Comparison of ENCODE assay signal across 18 cellular contexts in genomic region chr16:31190818-31191444, GRCh38. TPM values are rescaled to one million over a fixed set of nuclear protein-coding genes. Genes with fewer than 3 reads are reported as not detected.
DNase-seq lines count a peak whose midpoint lies in the region; ATAC-seq and TF ChIP-seq lines count a peak whose summit lies in the region.
"Had no signal": no experiment of that assay in that cellular context is flagged by ENCODE, and none has a peak within 500 bp of the region (broad histone marks: within the 10 kb centered on the region; RNA-seq: fewer than 3 reads in every experiment).

No MANE protein-coding gene starts in this region.

- no peak for DNase-seq in activated naive CD4-positive, alpha-beta T cell (lab: John Stamatoyannopoulos, UW)
- DNase-seq in T-helper 17 cell: no peak
- DNase-seq in endothelial cell (ENCODE audit: low spot score): no peak
- no peak for DNase-seq in SHP77 (lab: John Stamatoyannopoulos, UW)
- DNase-seq in left lobe of liver (ENCODE audit: low spot score): no peak
- DNase-seq in G401 (ENCODE audit: low spot score): no peak
- DNase-seq: esophagus squamous epithelium, Karpas-422, NCI-H1105 treated with DMSO at 0.1 percent for 48 hours, NCI-H526 treated with DMSO at 0.1 percent for 48 hours, ovary, SIG-M5, sigmoid colon had no signal

- H3K4me1 Mint-ChIP-seq in activated naive CD4-positive, alpha-beta T cell treated with anti-CD3 and anti-CD28 coated beads, Interleukin-2, amount 50 U/mL, for 24 hours: peaks cover 79% of the 10 kb centered on the region
- H3K4me1 Mint-ChIP-seq in T-helper 17 cell (peaks cover 63% of the 10 kb centered on the region), endothelial cell (ENCODE audit: unreplicated experiment) (peaks cover 55% of the 10 kb centered on the region)
- peaks cover 56% of the 10 kb centered on the region for H3K4me1 Mint-ChIP-seq in stimulated activated memory B cell treated with anti-CD40 and anti-IgM and Interleukin-4, amounts not matched to agents 10 μg/mL and 1 μg/mL and 100 μg/mL, for 72 hours

- in situ Hi-C loops in G401 (cut with HindIII; ENCODE audit: low sequenced_read_pairs): no loop called here

- ATAC-seq in T-helper 17 cell (no peak), left lobe of liver (no peak)
- ATAC-seq in stimulated activated memory B cell treated with anti-CD40 and anti-IgM and Interleukin-4, amounts not matched to agents 10 μg/mL and 1 μg/mL and 100 μg/mL, for 72 hours: no peak
- ATAC-seq: HCT116 had no signal

- H3K27me3 Mint-ChIP-seq in activated naive CD4-positive, alpha-beta T cell treated with anti-CD3 and anti-CD28 coated beads, Interleukin-2, amount 50 U/mL, for 24 hours: no peaks in the 10 kb centered on the region
- H3K27me3 Mint-ChIP-seq in T-helper 17 cell: no peaks in the 10 kb centered on the region
- H3K27me3 Mint-ChIP-seq in endothelial cell (ENCODE audit: unreplicated experiment): peaks cover 18% of the 10 kb centered on the region
- no peaks in the 10 kb centered on the region for H3K27me3 Mint-ChIP-seq in stimulated activated memory B cell treated with anti-CD40 and anti-IgM and Interleukin-4, amounts not matched to agents 10 μg/mL and 1 μg/mL and 100 μg/mL, for 72 hours

- TF ChIP-seq CTCF in endothelial cell (IDR thresholded peaks at IDR 0.05; ENCODE audit: unreplicated experiment): no peak

- no peaks in the 10 kb centered on the region for H3K9me3 ChIP-seq in T-helper 17 cell (ENCODE audit: control insufficient read depth, low read length, poor library complexity, severe bottlenecking)
- H3K9me3 ChIP-seq: breast epithelium, esophagus squamous epithelium, ovary, sigmoid colon had no signal

- H3K36me3 Mint-ChIP-seq in activated naive CD4-positive, alpha-beta T cell treated with anti-CD3 and anti-CD28 coated beads, Interleukin-2, amount 50 U/mL, for 24 hours: peaks cover 51% of the 10 kb centered on the region
- H3K36me3 Mint-ChIP-seq in T-helper 17 cell (ENCODE audit: low read depth) (peaks cover 21% of the 10 kb centered on the region), endothelial cell (ENCODE audit: low read depth, unreplicated experiment) (peaks cover 83% of the 10 kb centered on the region)
- H3K36me3 Mint-ChIP-seq in stimulated activated memory B cell treated with anti-CD40 and anti-IgM and Interleukin-4, amounts not matched to agents 10 μg/mL and 1 μg/mL and 100 μg/mL, for 72 hours: peaks cover 84% of the 10 kb centered on the region

- H3K9me3 Mint-ChIP-seq in activated naive CD4-positive, alpha-beta T cell treated with anti-CD3 and anti-CD28 coated beads, Interleukin-2, amount 50 U/mL, for 24 hours: no peaks in the 10 kb centered on the region
- no peaks in the 10 kb centered on the region for H3K9me3 Mint-ChIP-seq in endothelial cell (ENCODE audit: unreplicated experiment)
- H3K9me3 Mint-ChIP-seq in stimulated activated memory B cell treated with anti-CD40 and anti-IgM and Interleukin-4, amounts not matched to agents 10 μg/mL and 1 μg/mL and 100 μg/mL, for 72 hours: no peaks in the 10 kb centered on the region

- H3K27ac Mint-ChIP-seq in activated naive CD4-positive, alpha-beta T cell treated with anti-CD3 and anti-CD28 coated beads, Interleukin-2, amount 50 U/mL, for 24 hours: peak overlapping the region; percentile 85
- H3K27ac Mint-ChIP-seq in T-helper 17 cell: peak overlapping the region; percentile 99
- peak overlapping the region; percentile 92 for H3K27ac Mint-ChIP-seq in endothelial cell (ENCODE audit: unreplicated experiment)
- H3K27ac Mint-ChIP-seq in stimulated activated memory B cell treated with anti-CD40 and anti-IgM and Interleukin-4, amounts not matched to agents 10 μg/mL and 1 μg/mL and 100 μg/mL, for 72 hours: peak overlapping the region; percentile 48

- no peak overlapping the region for H3K4me3 Mint-ChIP-seq in activated naive CD4-positive, alpha-beta T cell treated with anti-CD3 and anti-CD28 coated beads, Interleukin-2, amount 50 U/mL, for 24 hours
- H3K4me3 Mint-ChIP-seq in T-helper 17 cell (peak overlapping the region; percentile 72), endothelial cell (ENCODE audit: unreplicated experiment) (peak overlapping the region; percentile 66)
- no peak overlapping the region for H3K4me3 Mint-ChIP-seq in stimulated activated memory B cell treated with anti-CD40 and anti-IgM and Interleukin-4, amounts not matched to agents 10 μg/mL and 1 μg/mL and 100 μg/mL, for 72 hours

RNA-seq across cellular contexts. Expression of gene FUS, which starts 11.0 kb away (rescaled TPM):
- 100 to 1,000 TPM; 910 to 947 TPM for total RNA-seq in T-helper 17 cell
- total RNA-seq in endothelial cell (ENCODE audit: unreplicated experiment): 590 TPM
- 43.5 TPM for total RNA-seq in left lobe of liver
- total RNA-seq in G401 (2014; rRNA removed; shearing (Covaris generic)): 40.7 and 70.0 TPM in 2 replicates

RNA-seq across cellular contexts. Expression of gene PYCARD, which starts 11.6 kb away (rescaled TPM):
- total RNA-seq in T-helper 17 cell (10 to 100 TPM; 17.9 to 22.1 TPM), endothelial cell (ENCODE audit: unreplicated experiment) (35.6 TPM), left lobe of liver (5.9 TPM)
- total RNA-seq in G401 (2014; rRNA removed; shearing (Covaris generic)): 17.2 and 27.2 TPM in 2 replicates

RNA-seq across cellular contexts. Expression of gene TRIM72, which starts 23.0 kb away (rescaled TPM):
- total RNA-seq in T-helper 17 cell (under 1 TPM; 0.08 to 0.17 TPM), endothelial cell (ENCODE audit: unreplicated experiment) (0.18 TPM), left lobe of liver (not detected)
- not detected in 2 replicates for total RNA-seq in G401 (2014; rRNA removed; shearing (Covaris generic))
- total RNA-seq: esophagus squamous epithelium, subcutaneous adipose tissue had no signal

RNA-seq across cellular contexts. Expression of gene PYDC1, which starts 26.0 kb away (rescaled TPM):
- total RNA-seq in T-helper 17 cell: not detected
- not detected for total RNA-seq in endothelial cell (ENCODE audit: unreplicated experiment)
- not detected for total RNA-seq in left lobe of liver
- total RNA-seq in G401 (2014; rRNA removed; shearing (Covaris generic)): not detected in 2 replicates
- total RNA-seq: breast epithelium, esophagus squamous epithelium, ovary, sigmoid colon, subcutaneous adipose tissue had no signal

RNA-seq across cellular contexts. Expression of gene PRSS36, which starts 41.1 kb away (rescaled TPM):
- under 1 TPM; 0.10 to 0.47 TPM for total RNA-seq in T-helper 17 cell
- 0.74 TPM for total RNA-seq in endothelial cell (ENCODE audit: unreplicated experiment)
- 1.5 TPM for total RNA-seq in left lobe of liver
- total RNA-seq in G401 (2014; rRNA removed; shearing (Covaris generic)): 0.06 TPM in 1 of 2 replicates, not detected in the other

Comparison
In these comparisons a context has a peak if more than half of its experiments do, and no peak if none do; other contexts are left out.
1. H3K27ac Mint-ChIP-seq: peak in every context shown above with its lines; median percentile 99 in T-helper 17 cell; 92 in endothelial cell; 85 in activated naive CD4-positive, alpha-beta T cell treated with anti-CD3 and anti-CD28 coated beads, Interleukin-2, amount 50 U/mL, for 24 hours; 48 in stimulated activated memory B cell treated with anti-CD40 and anti-IgM and Interleukin-4, amounts not matched to agents 10 μg/mL and 1 μg/mL and 100 μg/mL, for 72 hours.
2. H3K4me3 Mint-ChIP-seq: peak in T-helper 17 cell (single experiment) and endothelial cell (single experiment); none in activated naive CD4-positive, alpha-beta T cell treated with anti-CD3 and anti-CD28 coated beads, Interleukin-2, amount 50 U/mL, for 24 hours (single experiment) and stimulated activated memory B cell treated with anti-CD40 and anti-IgM and Interleukin-4, amounts not matched to agents 10 μg/mL and 1 μg/mL and 100 μg/mL, for 72 hours (single experiment).